In the genomic region with DNA sequence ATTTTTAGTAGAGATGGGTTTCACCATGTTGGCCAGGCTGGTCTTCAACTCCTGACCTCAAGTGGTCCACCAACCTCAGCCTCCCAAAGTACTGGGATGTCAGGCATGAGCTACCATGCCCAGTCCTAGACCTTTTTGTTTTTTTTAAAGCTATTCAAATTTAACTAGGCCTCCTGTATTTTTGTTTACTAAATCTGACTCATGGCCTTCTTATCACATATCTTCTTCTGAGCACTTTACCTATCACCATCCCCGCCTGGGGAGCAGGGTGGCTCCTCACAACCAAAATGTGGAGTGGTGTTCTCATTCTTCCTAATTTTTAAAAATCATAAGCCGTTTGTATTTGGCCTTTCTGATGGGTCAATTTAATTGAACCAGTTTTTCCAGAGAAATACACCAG, we compare ENCODE assay signal across 35 cellular contexts.
"Had no signal": no experiment of that assay in that cellular context is flagged by ENCODE, and none has a peak within 500 bp of the region (broad histone marks: within the 10 kb centered on the region; RNA-seq: fewer than 3 reads in every experiment).

No MANE protein-coding gene starts in this region.

- H3K4me3 Mint-ChIP-seq: activated CD4-positive, alpha-beta memory T cell treated with anti-CD3 and anti-CD28 coated beads, Interleukin-2, amount 10 ng/mL, durations not matched to agents 7 days and 5 days; activated CD8-positive, alpha-beta memory T cell treated with anti-CD3 and anti-CD28 coated beads, Interleukin-2, amount 10 ng/mL, durations not matched to agents 7 days and 5 days; activated naive CD4-positive, alpha-beta T cell treated with anti-CD3 and anti-CD28 coated beads, Interleukin-2, amount 10 ng/mL, durations not matched to agents 7 days and 5 days; activated naive CD8-positive, alpha-beta T cell; activated naive CD8-positive, alpha-beta T cell treated with anti-CD3 and anti-CD28 coated beads, Interleukin-2, amount 50 U/mL, for 24 hours had no signal

- DNase-seq: activated CD4-positive, alpha-beta memory T cell treated with anti-CD3 and anti-CD28 coated beads, Interleukin-2, amount 10 ng/mL, durations not matched to agents 7 days and 5 days; activated CD4-positive, alpha-beta T cell treated with anti-CD3 and anti-CD28 coated beads for 1 hour; activated CD4-positive, alpha-beta T cell treated with anti-CD3 and anti-CD28 coated beads for 48 hours; activated CD4-positive, CD25-positive, alpha-beta regulatory T cell; activated CD8-positive, alpha-beta memory T cell treated with anti-CD3 and anti-CD28 coated beads for 24 hours; activated CD8-positive, alpha-beta memory T cell treated with anti-CD3 and anti-CD28 coated beads, Interleukin-2, amount 10 ng/mL, durations not matched to agents 7 days and 5 days; activated CD8-positive, alpha-beta memory T cell treated with anti-CD3 and anti-CD28 coated beads, Interleukin-2, amount 50 U/mL, for 48 hours; activated effector memory CD4-positive, alpha-beta T cell treated with Interleukin-2 at 50 U/mL for 16 hours; activated naive CD4-positive, alpha-beta T cell treated with anti-CD3 and anti-CD28 coated beads, Interleukin-2, amount 10 ng/mL, durations not matched to agents 7 days and 5 days; activated naive CD8-positive, alpha-beta T cell treated with anti-CD3 and anti-CD28 coated beads, Interleukin-2, amount 50 U/mL, for 24 hours; activated T-cell treated with anti-CD3 and anti-CD28 coated beads, Interleukin-2, amount 50 U/mL, for 48 hours; aorta; brain microvascular endothelial cell; NCI-H1092 treated with DMSO at 0.1 percent for 48 hours; NCI-H1417; NCI-H146; NCI-H187; NCI-H2029 treated with DMSO at 0.1 percent for 48 hours; NCI-H2107; NCI-H2171; NCI-H510A; NCI-H526; NCI-H748 treated with DMSO at 0.1 percent for 48 hours; NK-92 treated with Interleukin-12 subunit alpha and Interleukin-12 subunit beta, amount 100 ng/mL, for 24 hours; PC-9; SIG-M5; T-helper 1 cell; T-helper 2 cell; T-helper 9 cell; WERI-Rb-1 had no signal

- H3K27ac Mint-ChIP-seq: activated CD4-positive, alpha-beta memory T cell treated with anti-CD3 and anti-CD28 coated beads, Interleukin-2, amount 10 ng/mL, durations not matched to agents 7 days and 5 days; activated CD8-positive, alpha-beta memory T cell treated with anti-CD3 and anti-CD28 coated beads, Interleukin-2, amount 10 ng/mL, durations not matched to agents 7 days and 5 days; activated naive CD4-positive, alpha-beta T cell treated with anti-CD3 and anti-CD28 coated beads, Interleukin-2, amount 10 ng/mL, durations not matched to agents 7 days and 5 days; activated naive CD8-positive, alpha-beta T cell; activated naive CD8-positive, alpha-beta T cell treated with anti-CD3 and anti-CD28 coated beads, Interleukin-2, amount 50 U/mL, for 24 hours had no signal

- H3K27ac ChIP-seq: brain microvascular endothelial cell, KMS-11, PC-9, RWPE1, WERI-Rb-1 had no signal

- H3K9ac ChIP-seq: KMS-11 had no signal

- H3K27me3 ChIP-seq: brain microvascular endothelial cell had no signal

- H3K4me3 ChIP-seq: PC-9 had no signal

- H3K4me1 Mint-ChIP-seq: activated CD4-positive, alpha-beta memory T cell treated with anti-CD3 and anti-CD28 coated beads, Interleukin-2, amount 10 ng/mL, durations not matched to agents 7 days and 5 days; activated CD8-positive, alpha-beta memory T cell treated with anti-CD3 and anti-CD28 coated beads, Interleukin-2, amount 10 ng/mL, durations not matched to agents 7 days and 5 days; activated naive CD4-positive, alpha-beta T cell treated with anti-CD3 and anti-CD28 coated beads, Interleukin-2, amount 10 ng/mL, durations not matched to agents 7 days and 5 days; activated naive CD8-positive, alpha-beta T cell treated with anti-CD3 and anti-CD28 coated beads, Interleukin-2, amount 50 U/mL, for 24 hours had no signal

- ATAC-seq: activated CD8-positive, alpha-beta memory T cell treated with anti-CD3 and anti-CD28 coated beads, Interleukin-2, amount 10 ng/mL, durations not matched to agents 7 days and 5 days; activated naive CD8-positive, alpha-beta T cell treated with anti-CD3 and anti-CD28 coated beads, Interleukin-2, amount 50 U/mL, for 24 hours; Right ventricle myocardium inferior; SK-N-SH treated with all-trans-retinoic acid at 6 μM for 48 hours had no signal

- H3K36me3 Mint-ChIP-seq: activated CD8-positive, alpha-beta memory T cell treated with anti-CD3 and anti-CD28 coated beads, Interleukin-2, amount 10 ng/mL, durations not matched to agents 7 days and 5 days; activated naive CD4-positive, alpha-beta T cell treated with anti-CD3 and anti-CD28 coated beads, Interleukin-2, amount 10 ng/mL, durations not matched to agents 7 days and 5 days; activated naive CD8-positive, alpha-beta T cell had no signal

- H3K9me3 Mint-ChIP-seq: activated CD4-positive, alpha-beta memory T cell treated with anti-CD3 and anti-CD28 coated beads, Interleukin-2, amount 10 ng/mL, durations not matched to agents 7 days and 5 days; activated naive CD4-positive, alpha-beta T cell treated with anti-CD3 and anti-CD28 coated beads, Interleukin-2, amount 10 ng/mL, durations not matched to agents 7 days and 5 days; activated naive CD8-positive, alpha-beta T cell treated with anti-CD3 and anti-CD28 coated beads, Interleukin-2, amount 50 U/mL, for 24 hours had no signal
